ENCODE assay signal across 17 cellular contexts in genomic region chr1:214071469-214071868, GRCh38.
DNase-seq lines count a peak whose midpoint lies in the region; ATAC-seq, FAIRE-seq and TF ChIP-seq lines count a peak whose summit lies in the region.
"Had no signal": no experiment of that assay in that cellular context is flagged by ENCODE, and none has a peak within 500 bp of the region (broad histone marks: within the 10 kb centered on the region; RNA-seq: fewer than 3 reads in every experiment).

No MANE protein-coding gene starts in this region.

- no peak overlapping the region for H4K12ac ChIP-seq in trophoblast cell (ENCODE audit: low read depth, low read length)

- dilution Hi-C loops in IMR-90 (cut with HindIII; ENCODE audit: low sequenced_read_pairs, unreplicated experiment), result no loop called here

- H3K36me3 ChIP-seq in IMR-90 (ENCODE audit: control insufficient read depth, insufficient read depth, low read length) (no peaks in the 10 kb centered on the region), K562 (ENCODE audit: control insufficient read depth, insufficient read depth, low read length) (no peaks in the 10 kb centered on the region), trophoblast cell (ENCODE audit: control insufficient read depth in 1 of 2, insufficient read depth in 2 of 2, low read length in 2 of 2) (no peaks in the 10 kb centered on the region)
- H3K36me3 ChIP-seq: BLaER1 treated with 17β-estradiol and CSF1 and Interleukin-3, amounts not matched to agents 10 nM and 100 nM had no signal

- H2BK120ac ChIP-seq in IMR-90 (ENCODE audit: low read depth, low read length) (no peak overlapping the region), trophoblast cell (ENCODE audit: insufficient read depth, low read length, poor library complexity) (no peak overlapping the region)

- CTCF ChIA-PET in IMR-90 (lab: Yijun Ruan, JAX) (interaction anchor here (0.6 kb wide), 1 partner anchor 22 kb away, joined by 4 read pairs; no protein-coding TSS in a partner anchor), K562 (lab: Yijun Ruan, JAX; ENCODE audit: low intra/inter-chr PET ratio) (no interaction called here)

- intact Hi-C loops in IMR-90 (cut with micrococcal nuclease), result no loop called here
- intact Hi-C loops in K562 (cut with micrococcal nuclease), result no loop called here

- WGBS in IMR-90 (ENCODE audit: extremely low coverage in 2 of 2, insufficient read length in 1 of 2), 2 experiments, result no CpG with 5 or more reads among the region's 1 CpG
- 0% methylated on average over 1 of the region's 1 CpG for WGBS in K562 (ENCODE audit: insufficient coverage, low coverage, missing lambda C conversion rate)
- WGBS in trophoblast cell (ENCODE audit: extremely low coverage, insufficient coverage, insufficient read length), result no CpG with 5 or more reads among the region's 1 CpG

- H3K18ac ChIP-seq in IMR-90 (ENCODE audit: low read depth, low read length), result no peak overlapping the region
- no peak overlapping the region for H3K18ac ChIP-seq in trophoblast cell (ENCODE audit: low read length)

- no peak overlapping the region for H2BK15ac ChIP-seq in IMR-90 (ENCODE audit: low read depth, low read length)

- no peak overlapping the region for H2BK5ac ChIP-seq in IMR-90 (ENCODE audit: low read depth, low read length, poor library complexity, severe bottlenecking)
- H2BK5ac ChIP-seq in trophoblast cell (ENCODE audit: low read depth, low read length, poor library complexity), result no peak overlapping the region

- H2AFZ ChIP-seq in IMR-90 (replicated peaks; ENCODE audit: low read length, poor library complexity) (no peak overlapping the region), K562 (ENCODE audit: low read depth, low read length) (no peak overlapping the region), trophoblast cell (ENCODE audit: insufficient read depth, low read length, poor library complexity) (no peak overlapping the region)

- H4K91ac ChIP-seq in IMR-90 (ENCODE audit: insufficient read depth, low read depth, low read length) (no peak overlapping the region), trophoblast cell (ENCODE audit: low read depth, low read length) (no peak overlapping the region)

- H2AK5ac ChIP-seq in IMR-90 (ENCODE audit: low read depth, low read length), result no peak overlapping the region
- no peak overlapping the region for H2AK5ac ChIP-seq in trophoblast cell (ENCODE audit: low read length)

- H3K23ac ChIP-seq in IMR-90 (ENCODE audit: low read depth, low read length), result no peak overlapping the region
- H3K23ac ChIP-seq in trophoblast cell (ENCODE audit: low read length), result no peak overlapping the region

- no peak overlapping the region for H3K56ac ChIP-seq in IMR-90 (ENCODE audit: extremely low read depth, insufficient read depth, low read length)

- no peak for ATAC-seq in IMR-90 (ENCODE audit: low read depth)
- no peak for ATAC-seq in K562
- ATAC-seq in HG03175 (IDR thresholded peaks at IDR 0.05; ENCODE audit: unreplicated experiment), result no peak
- ATAC-seq: GM12878, GM23338 had no signal

- no peaks in the 10 kb centered on the region for H3K79me2 ChIP-seq in K562 (ENCODE audit: control insufficient read depth, insufficient read depth, low read length)
- H3K79me2 ChIP-seq in trophoblast cell (ENCODE audit: control insufficient read depth, insufficient read depth, low read length, poor library complexity), result no peaks in the 10 kb centered on the region

- no peaks in the 10 kb centered on the region for H3K79me1 ChIP-seq in IMR-90 (ENCODE audit: low read depth in 1 of 2, low read length in 2 of 2)
- no peaks in the 10 kb centered on the region for H3K79me1 ChIP-seq in trophoblast cell (ENCODE audit: low read length)

- POLR2A ChIA-PET in IMR-90 (lab: Charles Lee; ENCODE audit: unreplicated experiment), result no interaction called here
- POLR2A ChIA-PET in K562 (lab: Yijun Ruan, JAX), result no interaction called here

- H4K8ac ChIP-seq in IMR-90 (ENCODE audit: low read depth in 2 of 2, low read length in 2 of 2) (no peak overlapping the region), trophoblast cell (ENCODE audit: low read depth, low read length) (no peak overlapping the region)

- H4K20me1 ChIP-seq in IMR-90 (ENCODE audit: insufficient read depth, low read length), result no peaks in the 10 kb centered on the region
- H4K20me1 ChIP-seq in K562 (replicated peaks; ENCODE audit: control insufficient read depth, insufficient read depth, low read length), result no peaks in the 10 kb centered on the region
- H4K20me1 ChIP-seq: BLaER1 treated with 17β-estradiol and CSF1 and Interleukin-3, amounts not matched to agents 10 nM and 100 nM had no signal

- in situ Hi-C loops in IMR-90 (cut with MboI; ENCODE audit: low sequenced_read_pairs), result no loop called here
- in situ Hi-C loops in K562 (cut with MboI), result no loop called here

- H3K4ac ChIP-seq in IMR-90 (ENCODE audit: low read depth, low read length) (no peak overlapping the region), trophoblast cell (ENCODE audit: low read depth, low read length) (no peak overlapping the region)

- H3K14ac ChIP-seq in IMR-90 (replicated peaks; ENCODE audit: low read depth, low read length), result no peak overlapping the region
- no peak overlapping the region for H3K14ac ChIP-seq in trophoblast cell (ENCODE audit: low read length)

- DNase-seq in DMS53 (lab: John Stamatoyannopoulos, UW) (peak; percentile 28), DMS53 treated with DMSO at 0.1 percent for 48 hours (lab: John Stamatoyannopoulos, UW; ENCODE audit: unreplicated experiment) (no peak), IMR-90 (no peak), K562 (ENCODE audit: extremely low read depth in 1 of 4, low spot score in 3 of 4) (no peak), myocyte (ENCODE audit: low read depth) (peak; percentile 32), trophoblast cell (no peak)
- no peak for DNase-seq in activated CD4-positive, alpha-beta T cell treated with anti-CD3 and anti-CD28 coated beads for 48 hours
- DNase-seq: ACHN; CD4-positive, CD25-positive, alpha-beta regulatory T cell; DMS79; H9 had no signal

- no peaks in the 10 kb centered on the region for H3K4me1 ChIP-seq in IMR-90 (ENCODE audit: control insufficient read depth, insufficient read depth, low read length)
- H3K4me1 ChIP-seq in K562 (replicated peaks in 1 of 2; ENCODE audit: control insufficient read depth in 2 of 2, insufficient read depth in 2 of 2, low read length in 2 of 2), result no peaks in the 10 kb centered on the region
- no peaks in the 10 kb centered on the region for H3K4me1 ChIP-seq in trophoblast cell (ENCODE audit: control insufficient read depth in 1 of 2, insufficient read depth in 2 of 2, low read length in 2 of 2)

- TF ChIP-seq EP300 in K562 (IDR thresholded peaks at IDR 0.05; ENCODE audit: low read length), result no peak

- H2BK12ac ChIP-seq in trophoblast cell (ENCODE audit: low read length), result no peak overlapping the region

- TF ChIP-seq POLR2A in IMR-90 (IDR thresholded peaks at IDR 0.05; ENCODE audit: low read depth, low read length) (no peak), K562 (conservative IDR thresholded peaks at IDR 0.05) (no peak)

- TF ChIP-seq CTCF in IMR-90 (conservative IDR thresholded peaks at IDR 0.05; ENCODE audit: low read depth, low read length) (no peak), K562 (IDR thresholded peaks at IDR 0.05 in 2 of 3, conservative IDR thresholded peaks at IDR 0.05 in 1 of 3; ENCODE audit: insufficient read depth in 2 of 3, low read depth in 1 of 3, low read length in 3 of 3) (no peak)

- FAIRE-seq in K562 (lab: Jason Lieb, UNC), result no peak
- FAIRE-seq: GM12878, HTR-8/SVneo had no signal

- no peak overlapping the region for H2AK9ac ChIP-seq in IMR-90 (replicated peaks; ENCODE audit: low read depth, low read length, poor library complexity)

- H3K4me2 ChIP-seq in IMR-90 (ENCODE audit: low read depth, low read length) (no peak overlapping the region), K562 (ENCODE audit: insufficient read depth, low read length) (no peak overlapping the region), trophoblast cell (ENCODE audit: low read length) (no peak overlapping the region)
- H3K4me2 ChIP-seq: BLaER1 treated with 17β-estradiol and CSF1 and Interleukin-3, amounts not matched to agents 10 nM and 100 nM; GM23338 had no signal

- H3K9me3 ChIP-seq in IMR-90 (ENCODE audit: control insufficient read depth, insufficient read depth, low read length) (no peaks in the 10 kb centered on the region), K562 (replicated peaks; ENCODE audit: control insufficient read depth, insufficient read depth, low read depth, low read length) (no peaks in the 10 kb centered on the region), trophoblast cell (ENCODE audit: insufficient read depth, low read depth, low read length) (no peaks in the 10 kb centered on the region)
- H3K9me3 ChIP-seq: BLaER1 treated with 17β-estradiol and CSF1 and Interleukin-3, amounts not matched to agents 10 nM and 100 nM had no signal

- H3K9ac ChIP-seq in IMR-90 (ENCODE audit: low read depth, low read length) (no peak overlapping the region), K562 (ENCODE audit: insufficient read depth in 1 of 2, low read depth in 2 of 2, low read length in 2 of 2) (no peak overlapping the region), trophoblast cell (ENCODE audit: low read length) (no peak overlapping the region)
- H3K9ac ChIP-seq: BLaER1 treated with 17β-estradiol and CSF1 and Interleukin-3, amounts not matched to agents 10 nM and 100 nM had no signal

- H3K27me3 ChIP-seq in IMR-90 (ENCODE audit: control insufficient read depth, insufficient read depth, low read length), result peaks cover 2% of the 10 kb centered on the region
- H3K27me3 ChIP-seq in K562 (ENCODE audit: control insufficient read depth in 2 of 2, insufficient read depth in 2 of 2, low read length in 2 of 2), result peaks cover 3 to 5% of the 10 kb centered on the region in 2 experiments; a peak in 3 of 5 replicates
- H3K27me3 ChIP-seq in trophoblast cell (ENCODE audit: insufficient read depth, low read length), result no peaks in the 10 kb centered on the region
- H3K27me3 ChIP-seq: BLaER1 treated with 17β-estradiol and CSF1 and Interleukin-3, amounts not matched to agents 10 nM and 100 nM had no signal

- no peak overlapping the region for H2BK20ac ChIP-seq in IMR-90 (ENCODE audit: low read depth, low read length)

- no peak overlapping the region for H4K5ac ChIP-seq in IMR-90 (ENCODE audit: low read depth, low read length)

- H3K9me1 ChIP-seq in IMR-90 (ENCODE audit: insufficient read depth, low read length), result no peaks in the 10 kb centered on the region
- H3K9me1 ChIP-seq in K562 (ENCODE audit: control insufficient read depth, insufficient read depth, low read length), result no peaks in the 10 kb centered on the region

- BruUV-seq in IMR-90 (replicated peaks; lab: Mats Ljungman, UMichigan), result no TSS peak
- no TSS peak for BruUV-seq in K562 (replicated peaks; lab: Mats Ljungman, UMichigan)

- TF ChIP-seq RAD21 in IMR-90 (IDR thresholded peaks at IDR 0.05; ENCODE audit: low read length), result no peak
- TF ChIP-seq RAD21 in K562 (CRISPR knock-in tag; conservative IDR thresholded peaks at IDR 0.05 in 1 of 2, IDR thresholded peaks at IDR 0.05 in 1 of 2), result no peak

- H3K27ac ChIP-seq in IMR-90 (ENCODE audit: insufficient read depth, low read length) (no peak overlapping the region), K562 (ENCODE audit: extremely low read depth, low read depth, low read length) (no peak overlapping the region), trophoblast cell (ENCODE audit: low read depth, low read length) (no peak overlapping the region)
- H3K27ac ChIP-seq: 22Rv1; BLaER1 treated with 17β-estradiol and CSF1 and Interleukin-3, amounts not matched to agents 10 nM and 100 nM had no signal

- H3K4me3 ChIP-seq in IMR-90 (ENCODE audit: insufficient read depth, low read depth, low read length) (no peak overlapping the region), K562 (no peak overlapping the region), trophoblast cell (ENCODE audit: low read depth, low read length) (no peak overlapping the region)
- H3K4me3 ChIP-seq: BLaER1 treated with 17β-estradiol and CSF1 and Interleukin-3, amounts not matched to agents 10 nM and 100 nM; GM12878; GM23338 had no signal

Comparison
In these comparisons a context has a peak if more than half of its experiments do, and no peak if none do; other contexts are left out.
1. DNase-seq: peak in DMS53 (single experiment) and myocyte (single experiment); none in DMS53 treated with DMSO at 0.1 percent for 48 hours (single experiment), IMR-90 (single experiment), K562 (0 of 4), activated CD4-positive, alpha-beta T cell treated with anti-CD3 and anti-CD28 coated beads for 48 hours (single experiment) and trophoblast cell (0 of 2).